Comparison of ENCODE assay signal across 11 cellular contexts in genomic region chr19:17642656-17643055, GRCh38.
"Had no signal": no experiment of that assay in that cellular context is flagged by ENCODE, and none has a peak within 500 bp of the region (broad histone marks: within the 10 kb centered on the region; RNA-seq: fewer than 3 reads in every experiment).

No MANE protein-coding gene starts in this region.

- H3K9ac ChIP-seq: GM23248 had no signal

- H3K9me3 ChIP-seq: HAP-1 had no signal

- H3K4me2 ChIP-seq: GM23338 had no signal

- ATAC-seq: GM23338, HCT116 had no signal

- H2AFZ ChIP-seq: GM23248, GM23338 had no signal

- H3K27ac Mint-ChIP-seq: GM23338, H9, HFFc6 had no signal

- DNase-seq: GM23248, GOT3, H7, H9, HCEC 1CT, HFFc6 had no signal

- H3K4me1 ChIP-seq: HAP-1 had no signal

- H3K27ac ChIP-seq: GM23248 had no signal

- H3K4me3 ChIP-seq: GM23248, GM23338, HAP-1 had no signal

- H3K4me3 Mint-ChIP-seq: GM23338, H9, HFFc6 had no signal

- H3K4me1 Mint-ChIP-seq: GM23338 had no signal

- H3K36me3 ChIP-seq: HAP-1 had no signal

- H3K9me3 Mint-ChIP-seq: GM23338, H9, HFFc6 had no signal

- FAIRE-seq: H1, H54 had no signal
